Comparison of ENCODE assay signal across 1 cellular context in genomic region chr22:20511578-20512259, GRCh38.
TF ChIP-seq lines count a peak whose summit lies in the region.

No MANE protein-coding gene starts in this region.

TF ChIP-seq in HepG2, 621 proteins besides CTCF, POLR2A, EP300 and RAD21:
- TF ChIP-seq CCDC6 (CRISPR knock-in tag; IDR thresholded peaks at IDR 0.05) (no peak), HNF4A (CRISPR knock-in tag; IDR thresholded peaks at IDR 0.05) (0 out of 2 replicates have a peak, but pooled peaks have one; percentile 12), ZMYM4 (CRISPR knock-in tag; IDR thresholded peaks at IDR 0.05) (0 out of 2 replicates have a peak, but pooled peaks have one; percentile 16), TARDBP (CRISPR knock-in tag; IDR thresholded peaks at IDR 0.05) (no peak), NR2F6 (IDR thresholded peaks at IDR 0.05) (peak; percentile 65), NR2F6 (CRISPR knock-in tag; IDR thresholded peaks at IDR 0.05) (peak; percentile 63; the same call in 1 of the 2 replicates)
